ENCODE assay signal across 2 cellular contexts in genomic region chr9:23821400-23822181, GRCh38.
TF ChIP-seq lines count a peak whose summit lies in the region.

No MANE protein-coding gene starts in this region.

TF ChIP-seq in liver, 16 proteins besides CTCF, POLR2A, EP300 and RAD21:
- TF ChIP-seq EGR1 (IDR thresholded peaks at IDR 0.05; ENCODE audit: low read depth in 2 of 2), result no peak
- no peak for TF ChIP-seq REST (IDR thresholded peaks at IDR 0.05)
- TF ChIP-seq, protein P1, sequence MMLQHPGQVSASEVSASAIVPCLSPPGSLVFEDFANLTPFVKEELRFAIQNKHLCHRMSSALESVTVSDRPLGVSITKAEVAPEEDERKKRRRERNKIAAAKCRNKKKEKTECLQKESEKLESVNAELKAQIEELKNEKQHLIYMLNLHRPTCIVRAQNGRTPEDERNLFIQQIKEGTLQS (IDR thresholded peaks at IDR 0.05), result no peak
- no peak for TF ChIP-seq YY1 (IDR thresholded peaks at IDR 0.05)
- TF ChIP-seq FOXA2 (IDR thresholded peaks at IDR 0.05), result no peak
- no peak for TF ChIP-seq HNF4G (IDR thresholded peaks at IDR 0.05)

TF ChIP-seq in HepG2, 621 proteins besides CTCF, POLR2A, EP300 and RAD21:
- TF ChIP-seq SKI (IDR thresholded peaks at IDR 0.05; ENCODE audit: partially characterized antibody), result no peak
- TF ChIP-seq FIP1L1 (IDR thresholded peaks at IDR 0.05; ENCODE audit: borderline replicate concordance, insufficient read depth, low read depth, low read length), result no peak
- TF ChIP-seq ZNF569 (CRISPR knock-in tag; IDR thresholded peaks at IDR 0.05; ENCODE audit: borderline replicate concordance), result no peak
- TF ChIP-seq XRCC5 (optimal IDR thresholded peaks at IDR 0.05; ENCODE audit: low read length), result no peak
- TF ChIP-seq TRIM24 (CRISPR knock-in tag; IDR thresholded peaks at IDR 0.05), result no peak
- no peak for TF ChIP-seq FUBP1 (CRISPR knock-in tag; IDR thresholded peaks at IDR 0.05; ENCODE audit: borderline replicate concordance)
- no peak for TF ChIP-seq ZSCAN29 (CRISPR knock-in tag; conservative IDR thresholded peaks at IDR 0.05)
- no peak for TF ChIP-seq RFXAP (CRISPR knock-in tag; IDR thresholded peaks at IDR 0.05; ENCODE audit: borderline replicate concordance)
- no peak for TF ChIP-seq NR2F1 (CRISPR knock-in tag; IDR thresholded peaks at IDR 0.05)
- TF ChIP-seq POLR2AphosphoS2 (IDR thresholded peaks at IDR 0.05; ENCODE audit: low read depth, low read length), result no peak
- no peak for TF ChIP-seq TBP (CRISPR knock-in tag; IDR thresholded peaks at IDR 0.05)
- TF ChIP-seq TEF (CRISPR knock-in tag; IDR thresholded peaks at IDR 0.05), result no peak
- no peak for TF ChIP-seq ZBTB44 (CRISPR knock-in tag; IDR thresholded peaks at IDR 0.05)
- TF ChIP-seq NFE2L2 (IDR thresholded peaks at IDR 0.05; ENCODE audit: low read length), result no peak
- TF ChIP-seq ZNF766 (CRISPR knock-in tag; IDR thresholded peaks at IDR 0.05; ENCODE audit: borderline replicate concordance), result no peak
- no peak for TF ChIP-seq ZNF552 (CRISPR knock-in tag; IDR thresholded peaks at IDR 0.05; ENCODE audit: borderline replicate concordance)
- no peak for TF ChIP-seq ZNF460 (CRISPR knock-in tag; IDR thresholded peaks at IDR 0.05; ENCODE audit: borderline replicate concordance)
- no peak for TF ChIP-seq ZNF777 (CRISPR knock-in tag; IDR thresholded peaks at IDR 0.05)
TF ChIP-seq in HepG2: peak in this region for 0.
